In the genomic region with DNA sequence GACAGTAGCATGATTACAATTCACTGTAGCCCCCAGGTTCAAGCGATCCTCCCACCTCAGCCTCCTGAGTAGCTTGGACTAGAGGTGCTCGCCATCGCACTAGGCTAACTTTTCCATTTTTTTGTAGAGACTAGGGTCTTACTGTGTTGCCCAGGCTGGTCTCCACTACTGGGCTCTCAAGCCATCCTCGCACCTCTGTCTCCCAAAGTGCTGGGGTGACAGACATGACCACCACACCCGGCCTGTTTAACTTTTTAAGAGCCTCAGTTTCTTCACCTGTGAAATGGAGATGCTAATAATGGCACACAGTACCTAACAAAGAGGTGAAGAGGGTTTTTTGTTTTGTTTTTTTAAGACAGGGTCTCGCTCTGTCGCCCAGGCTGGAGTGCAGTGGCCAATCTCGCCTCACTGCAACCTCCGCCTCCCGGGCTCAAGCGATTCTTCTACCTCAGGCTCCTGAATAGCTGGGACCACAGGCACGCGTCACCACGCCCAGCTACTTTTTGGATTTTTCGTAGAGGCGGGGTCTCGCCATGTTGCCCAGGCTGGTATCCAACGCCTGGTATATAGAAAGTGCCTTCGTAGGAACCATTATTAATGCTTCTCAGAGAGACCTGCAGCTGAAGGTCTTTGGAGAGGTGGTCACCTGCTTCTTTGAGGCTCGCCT, we compare ENCODE assay signal across 8 cellular contexts. TPM values are rescaled to one million over a fixed set of nuclear protein-coding genes. Genes with fewer than 3 reads are reported as not detected.
DNase-seq lines count a peak whose midpoint lies in the region; ATAC-seq, FAIRE-seq and TF ChIP-seq lines count a peak whose summit lies in the region.

No MANE protein-coding gene starts in this region.

- H3K4me3 ChIP-seq in HCT116 (replicated peaks in 1 of 2; ENCODE audit: low read depth in 1 of 2, low read length in 2 of 2) (peak overlapping the region; percentile 58 to 62), right cardiac atrium (ENCODE audit: low read length) (peak overlapping the region; percentile 40), small intestine (ENCODE audit: low read depth in 1 of 2, low read length in 2 of 2) (peak overlapping the region; percentile 30 to 64)

- peak overlapping the region; percentile 67 for H3K27ac ChIP-seq in HCT116 (ENCODE audit: low read depth, low read length)
- peak overlapping the region; percentile 86 for H3K27ac ChIP-seq in right cardiac atrium (ENCODE audit: low read length)
- H3K27ac ChIP-seq in small intestine (ENCODE audit: low read depth in 1 of 2, low read length in 1 of 2) = peak overlapping the region; percentile 97 to 100

- H3K4me2 ChIP-seq in HCT116 (ENCODE audit: low read length) = peak overlapping the region; percentile 83

- no peak for TF ChIP-seq RAD21 in HCT116 (IDR thresholded peaks at IDR 0.05; ENCODE audit: low read depth)

- ATAC-seq in HCT116 (no peak), right cardiac atrium (no peak), GM19397 (IDR thresholded peaks at IDR 0.05; ENCODE audit: unreplicated experiment) (no peak)

- H3K27me3 ChIP-seq in HCT116 (ENCODE audit: insufficient read depth, low read length) (no peaks in the 10 kb centered on the region), right cardiac atrium (ENCODE audit: control insufficient read depth, insufficient read depth) (no peaks in the 10 kb centered on the region), small intestine (ENCODE audit: control insufficient read depth in 2 of 2, insufficient read depth in 2 of 2, low read length in 2 of 2) (no peaks in the 10 kb centered on the region)

- peaks cover 10% of the 10 kb centered on the region for H3K36me3 Mint-ChIP-seq in activated CD4-positive, alpha-beta memory T cell treated with anti-CD3 and anti-CD28 coated beads for 36 hours

- peak overlapping the region; percentile 96 for H3K27ac Mint-ChIP-seq in activated CD4-positive, alpha-beta memory T cell treated with anti-CD3 and anti-CD28 coated beads for 36 hours

- H3K9ac ChIP-seq in HCT116 (ENCODE audit: low read length) = peak overlapping the region; percentile 76

- no peaks in the 10 kb centered on the region for H3K9me3 ChIP-seq in HCT116 (ENCODE audit: control insufficient read depth in 1 of 2, insufficient read depth in 1 of 2, low read depth in 1 of 2, low read length in 2 of 2)
- H3K9me3 ChIP-seq in right cardiac atrium (ENCODE audit: control insufficient read depth, low read length) = no peaks in the 10 kb centered on the region
- no peaks in the 10 kb centered on the region for H3K9me3 ChIP-seq in small intestine (ENCODE audit: control insufficient read depth, low read depth)

- CTCF ChIA-PET in HCT116 (lab: Charles Lee) = interaction anchor here (0.8 to 1.7 kb wide), 7 partner anchors 24 to 376 kb away, joined by 3 to 10 read pairs (median 3); a partner anchor contains a TSS
- CTCF ChIA-PET in activated CD4-positive, alpha-beta memory T cell treated with anti-CD3 and anti-CD28 coated beads for 36 hours (lab: Charles Lee) = interaction anchor here (0.6 to 3.5 kb wide), 22 partner anchors 8 to 375 kb away, joined by 3 to 17 read pairs (median 6); a partner anchor contains a TSS

- peaks cover 30 to 64% of the 10 kb centered on the region in 2 experiments for H3K4me1 ChIP-seq in HCT116 (ENCODE audit: control insufficient read depth in 1 of 2, insufficient read depth in 2 of 2, low read length in 2 of 2)
- peaks cover 9% of the 10 kb centered on the region for H3K4me1 ChIP-seq in right cardiac atrium (ENCODE audit: control insufficient read depth, insufficient read depth, low read length)
- H3K4me1 ChIP-seq in small intestine (ENCODE audit: control insufficient read depth in 2 of 2, insufficient read depth in 1 of 2, low read depth in 1 of 2, low read length in 1 of 2) = peaks cover 0 to 9% of the 10 kb centered on the region in 2 donors

- peaks cover 47% of the 10 kb centered on the region for H3K4me1 Mint-ChIP-seq in activated CD4-positive, alpha-beta memory T cell treated with anti-CD3 and anti-CD28 coated beads for 36 hours (ENCODE audit: low read depth)

- H3K27me3 Mint-ChIP-seq in activated CD4-positive, alpha-beta memory T cell treated with anti-CD3 and anti-CD28 coated beads for 36 hours = no peaks in the 10 kb centered on the region

- BruUV-seq in HCT116 (replicated peaks; lab: Mats Ljungman, UMichigan) = no TSS peak

- DNase-seq in HCT116 (ENCODE audit: low read depth, low spot score) (no peak), right cardiac atrium (no peak), small intestine (no peak), OCI-M2 (lab: John Stamatoyannopoulos, UW; ENCODE audit: unreplicated experiment) (no peak), NCI-H748 treated with DMSO at 0.1 percent for 48 hours (lab: John Stamatoyannopoulos, UW) (no peak), SHP77 (lab: John Stamatoyannopoulos, UW) (no peak)
- DNase-seq in activated CD4-positive, alpha-beta memory T cell treated with anti-CD3 and anti-CD28 coated beads for 36 hours = peak; percentile 54

- no peak for TF ChIP-seq POLR2A in HCT116 (IDR thresholded peaks at IDR 0.05; ENCODE audit: borderline replicate concordance, extremely low read depth, insufficient read depth, insufficient read length)

- H3K36me3 ChIP-seq in HCT116 (ENCODE audit: control insufficient read depth in 1 of 2, insufficient read depth in 2 of 2, low read length in 2 of 2) (no peaks in the 10 kb centered on the region), small intestine (ENCODE audit: control insufficient read depth in 2 of 2, insufficient read depth in 2 of 2, low read length in 2 of 2) (no peaks in the 10 kb centered on the region)

- peak overlapping the region; percentile 90 for H3K4me3 Mint-ChIP-seq in activated CD4-positive, alpha-beta memory T cell treated with anti-CD3 and anti-CD28 coated beads for 36 hours

- H3K9me2 ChIP-seq in HCT116 (ENCODE audit: insufficient read depth) = no peaks in the 10 kb centered on the region

- POLR2A ChIA-PET in HCT116 (lab: Charles Lee) = interaction anchor here (0.8 to 1.2 kb wide), 5 partner anchors 16 to 82 kb away, joined by 3 to 6 read pairs (median 3); a partner anchor contains a TSS
- POLR2A ChIA-PET in activated CD4-positive, alpha-beta memory T cell treated with anti-CD3 and anti-CD28 coated beads for 36 hours (lab: Charles Lee) = interaction anchor here (0.6 to 3.1 kb wide), 15 partner anchors 10 to 470 kb away, joined by 3 to 20 read pairs (median 5); a partner anchor contains a TSS

- RAD21 ChIA-PET in HCT116 (lab: Charles Lee; ENCODE audit: low non-redundant PET in 1 of 2, low total read pairs in 2 of 2, uncharacterized antibody in 2 of 2, unreplicated experiment in 2 of 2) = no interaction called here

- H4K20me1 ChIP-seq in HCT116 (ENCODE audit: insufficient read depth) = no peaks in the 10 kb centered on the region

- WGBS in right cardiac atrium = 55% methylated on average over 20 of the region's 20 CpGs
- WGBS in small intestine, 3 donors = 51 to 63% (median 51%) methylated on average over 20 of the region's 20 CpGs

- no peak overlapping the region for H2AFZ ChIP-seq in HCT116 (ENCODE audit: low read depth, low read length, poor library complexity, severe bottlenecking)

- no peaks in the 10 kb centered on the region for H3K9me3 Mint-ChIP-seq in activated CD4-positive, alpha-beta memory T cell treated with anti-CD3 and anti-CD28 coated beads for 36 hours

- no peaks in the 10 kb centered on the region for H3K79me2 ChIP-seq in HCT116 (ENCODE audit: insufficient read depth, low read length)

- no peak for FAIRE-seq in small intestine (lab: Jason Lieb, UNC)

- intact Hi-C loops in HCT116 (cut with micrococcal nuclease) = no loop called here
- intact Hi-C loops in activated CD4-positive, alpha-beta memory T cell treated with anti-CD3 and anti-CD28 coated beads for 36 hours (cut with micrococcal nuclease) = loop anchor here (2.0 to 5.0 kb wide), 4 partner anchors 126 to 327 kb away; a partner anchor contains a TSS
- intact Hi-C loops in right cardiac atrium (cut with DNase I) = no loop called here

- TF ChIP-seq CTCF in HCT116 (IDR thresholded peaks at IDR 0.05 in 2 of 3, conservative IDR thresholded peaks at IDR 0.05 in 1 of 3; ENCODE audit: borderline replicate concordance in 1 of 3, insufficient read depth in 1 of 3, low read depth in 2 of 3, low read length in 2 of 3) = no peak

TF ChIP-seq in HCT116, 20 proteins besides CTCF, POLR2A, EP300 and RAD21 (continues in another document):
- no peak for TF ChIP-seq TCF7L2 (IDR thresholded peaks at IDR 0.05; ENCODE audit: borderline replicate concordance, extremely low read depth, insufficient read depth, insufficient read length)
- TF ChIP-seq CBX3 (IDR thresholded peaks at IDR 0.05; ENCODE audit: low read depth) = no peak
- no peak for TF ChIP-seq SRF (IDR thresholded peaks at IDR 0.05; ENCODE audit: low read depth)
- no peak for TF ChIP-seq SP1 (IDR thresholded peaks at IDR 0.05; ENCODE audit: low read depth)
- TF ChIP-seq ZFX (IDR thresholded peaks at IDR 0.05) = no peak

RNA-seq across cellular contexts. Expression of a gene that starts 0.6 kb away (rescaled TPM):
- total RNA-seq in HCT116 (2021; ENCODE audit: unreplicated experiment) (24.0 TPM), right cardiac atrium (10 to 100 TPM; 51.5 to 74.3 (median 61.8) TPM)
- polyA plus RNA-seq in HCT116 (2012) = 34.6 and 43.4 TPM in 2 replicates
- 10 to 100 TPM; 51.2 to 54.0 TPM for total RNA-seq in activated CD4-positive, alpha-beta memory T cell treated with anti-CD3 and anti-CD28 coated beads for 36 hours
- polyA plus RNA-seq in right cardiac atrium (74.0 TPM), small intestine (100 to 1,000 TPM in 1 of 3 donors, 10 to 100 TPM in 2; 59.5 to 120 (median 92.6) TPM)

RNA-seq across cellular contexts. Expression of a gene that starts 20.0 kb away (rescaled TPM):
- total RNA-seq in HCT116 (2021; ENCODE audit: unreplicated experiment) (12.6 TPM), right cardiac atrium (100 to 1,000 TPM in 1 of 4 donors, 10 to 100 TPM in 3; 84.8 to 104 (median 90.1) TPM)
- 12.5 and 17.2 TPM in 2 replicates for polyA plus RNA-seq in HCT116 (2012)
- 10 to 100 TPM; 55.9 to 57.3 TPM for total RNA-seq in activated CD4-positive, alpha-beta memory T cell treated with anti-CD3 and anti-CD28 coated beads for 36 hours
- polyA plus RNA-seq in right cardiac atrium (82.9 TPM), small intestine (10 to 100 TPM; 31.9 to 40.7 (median 34.9) TPM)

RNA-seq across cellular contexts. Expression of a gene that starts 25.7 kb away (rescaled TPM):
- 37.2 TPM for total RNA-seq in HCT116 (2021; ENCODE audit: unreplicated experiment)
- polyA plus RNA-seq in HCT116 (2012) = 17.0 and 22.1 TPM in 2 replicates
- 10 to 100 TPM; 31.5 to 32.4 TPM for total RNA-seq in activated CD4-positive, alpha-beta memory T cell treated with anti-CD3 and anti-CD28 coated beads for 36 hours
- 10 to 100 TPM; 14.6 to 22.0 (median 18.6) TPM for total RNA-seq in right cardiac atrium
- 14.3 TPM for polyA plus RNA-seq in right cardiac atrium
- polyA plus RNA-seq in small intestine = 10 to 100 TPM; 22.1 to 27.5 (median 22.2) TPM

RNA-seq across cellular contexts. Expression of a gene that starts 34.7 kb away (rescaled TPM):
- 148 TPM for total RNA-seq in HCT116 (2021; ENCODE audit: unreplicated experiment)
- 135 and 142 TPM in 2 replicates for polyA plus RNA-seq in HCT116 (2012)
- 10 to 100 TPM; 43.4 to 46.5 TPM for total RNA-seq in activated CD4-positive, alpha-beta memory T cell treated with anti-CD3 and anti-CD28 coated beads for 36 hours
- total RNA-seq in right cardiac atrium = 10 to 100 TPM; 63.2 to 81.7 (median 71.4) TPM
- 37.9 TPM for polyA plus RNA-seq in right cardiac atrium
- polyA plus RNA-seq in small intestine = 10 to 100 TPM; 59.7 to 84.8 (median 67.8) TPM

RNA-seq across cellular contexts. Expression of a gene that starts 38.6 kb away (rescaled TPM):
- total RNA-seq in HCT116 (2021; ENCODE audit: unreplicated experiment) = 229 TPM
- polyA plus RNA-seq in HCT116 (2012) = 490 and 557 TPM in 2 replicates
- total RNA-seq in activated CD4-positive, alpha-beta memory T cell treated with anti-CD3 and anti-CD28 coated beads for 36 hours = 100 to 1,000 TPM; 197 to 205 TPM
- 10 to 100 TPM; 19.9 to 28.1 (median 23.4) TPM for total RNA-seq in right cardiac atrium
- 28.9 TPM for polyA plus RNA-seq in right cardiac atrium
- polyA plus RNA-seq in small intestine = 100 to 1,000 TPM in 1 of 3 donors, 10 to 100 TPM in 2; 63.7 to 117 (median 81.3) TPM
